In the genomic region with DNA sequence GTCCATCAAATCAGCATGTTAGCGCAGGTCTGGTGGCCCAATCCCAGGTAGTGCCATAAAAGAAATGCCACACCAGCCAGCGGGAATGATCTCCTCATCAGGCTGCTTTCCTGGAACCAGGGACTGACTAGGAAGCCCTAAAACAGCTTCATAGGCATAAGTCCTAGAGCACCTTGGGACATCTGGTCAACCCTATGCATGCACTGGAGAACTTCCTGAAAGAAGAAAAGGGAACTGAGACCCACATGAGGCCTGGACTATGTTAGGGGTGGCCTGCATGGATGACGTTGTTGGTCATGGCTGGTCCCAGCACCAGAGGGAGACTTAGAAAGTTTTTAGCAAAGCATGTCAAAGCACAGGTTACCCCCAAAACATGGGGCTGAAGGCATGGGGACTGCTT, we compare ENCODE assay signal across 12 cellular contexts. TPM values are rescaled to one million over a fixed set of nuclear protein-coding genes. Genes with fewer than 3 reads are reported as not detected.
DNase-seq lines count a peak whose midpoint lies in the region; ATAC-seq lines count a peak whose summit lies in the region.
"Had no signal": no experiment of that assay in that cellular context is flagged by ENCODE, and none has a peak within 500 bp of the region (broad histone marks: within the 10 kb centered on the region; RNA-seq: fewer than 3 reads in every experiment).

No MANE protein-coding gene starts in this region.

- CTCF ChIA-PET in activated CD8-positive, alpha-beta T cell treated with anti-CD3 and anti-CD28 coated beads, Interleukin-2, amount 10 ng/mL, durations not matched to agents 7 days and 5 days (lab: Charles Lee) = interaction anchor here (1.2 kb wide), 1 partner anchor 163 kb away, joined by 3 read pairs; no protein-coding TSS in a partner anchor
- CTCF ChIA-PET in activated CD8-positive, alpha-beta memory T cell treated with anti-CD3 and anti-CD28 coated beads, Interleukin-2, amount 10 ng/mL, durations not matched to agents 7 days and 5 days (lab: Charles Lee) = no interaction called here

- POLR2A ChIA-PET in activated CD8-positive, alpha-beta T cell treated with anti-CD3 and anti-CD28 coated beads, Interleukin-2, amount 10 ng/mL, durations not matched to agents 7 days and 5 days (lab: Charles Lee) = no interaction called here

- no peaks in the 10 kb centered on the region for H3K36me3 Mint-ChIP-seq in activated CD8-positive, alpha-beta T cell treated with anti-CD3 and anti-CD28 coated beads, Interleukin-2, amount 10 ng/mL, durations not matched to agents 7 days and 5 days (ENCODE audit: low read depth)
- no peaks in the 10 kb centered on the region for H3K36me3 Mint-ChIP-seq in activated CD8-positive, alpha-beta memory T cell treated with anti-CD3 and anti-CD28 coated beads, Interleukin-2, amount 10 ng/mL, durations not matched to agents 7 days and 5 days

- H3K4me3 Mint-ChIP-seq in activated CD8-positive, alpha-beta T cell treated with anti-CD3 and anti-CD28 coated beads, Interleukin-2, amount 10 ng/mL, durations not matched to agents 7 days and 5 days = no peak overlapping the region
- H3K4me3 Mint-ChIP-seq in activated CD8-positive, alpha-beta memory T cell treated with anti-CD3 and anti-CD28 coated beads, Interleukin-2, amount 10 ng/mL, durations not matched to agents 7 days and 5 days = no peak overlapping the region

- ATAC-seq in GM19351 (IDR thresholded peaks at IDR 0.05; ENCODE audit: unreplicated experiment) (peak; percentile 97), HG03103 (IDR thresholded peaks at IDR 0.05; ENCODE audit: low read depth, unreplicated experiment) (peak; percentile 88), GM18519 (IDR thresholded peaks at IDR 0.05; ENCODE audit: low FRiP score, unreplicated experiment) (no peak)
- no peak for ATAC-seq in activated CD8-positive, alpha-beta T cell treated with anti-CD3 and anti-CD28 coated beads, Interleukin-2, amount 10 ng/mL, durations not matched to agents 7 days and 5 days
- no peak for ATAC-seq in activated CD8-positive, alpha-beta memory T cell treated with anti-CD3 and anti-CD28 coated beads, Interleukin-2, amount 10 ng/mL, durations not matched to agents 7 days and 5 days

- H3K27ac Mint-ChIP-seq in activated CD8-positive, alpha-beta T cell treated with anti-CD3 and anti-CD28 coated beads, Interleukin-2, amount 10 ng/mL, durations not matched to agents 7 days and 5 days = no peak overlapping the region
- H3K27ac Mint-ChIP-seq in activated CD8-positive, alpha-beta memory T cell treated with anti-CD3 and anti-CD28 coated beads, Interleukin-2, amount 10 ng/mL, durations not matched to agents 7 days and 5 days = no peak overlapping the region

- H3K4me1 Mint-ChIP-seq in activated CD8-positive, alpha-beta T cell treated with anti-CD3 and anti-CD28 coated beads, Interleukin-2, amount 10 ng/mL, durations not matched to agents 7 days and 5 days (ENCODE audit: low read depth) = peaks cover 4% of the 10 kb centered on the region
- H3K4me1 Mint-ChIP-seq in activated CD8-positive, alpha-beta memory T cell treated with anti-CD3 and anti-CD28 coated beads, Interleukin-2, amount 10 ng/mL, durations not matched to agents 7 days and 5 days = no peaks in the 10 kb centered on the region

- H3K27me3 Mint-ChIP-seq in activated CD8-positive, alpha-beta T cell treated with anti-CD3 and anti-CD28 coated beads, Interleukin-2, amount 10 ng/mL, durations not matched to agents 7 days and 5 days (ENCODE audit: low read depth) = peaks cover 36% of the 10 kb centered on the region
- peaks cover 54% of the 10 kb centered on the region for H3K27me3 Mint-ChIP-seq in activated CD8-positive, alpha-beta memory T cell treated with anti-CD3 and anti-CD28 coated beads, Interleukin-2, amount 10 ng/mL, durations not matched to agents 7 days and 5 days

- no peaks in the 10 kb centered on the region for H3K9me3 Mint-ChIP-seq in activated CD8-positive, alpha-beta T cell treated with anti-CD3 and anti-CD28 coated beads, Interleukin-2, amount 10 ng/mL, durations not matched to agents 7 days and 5 days (ENCODE audit: insufficient read depth)
- H3K9me3 Mint-ChIP-seq in activated CD8-positive, alpha-beta memory T cell treated with anti-CD3 and anti-CD28 coated beads, Interleukin-2, amount 10 ng/mL, durations not matched to agents 7 days and 5 days (ENCODE audit: low read depth) = no peaks in the 10 kb centered on the region

- DNase-seq in CD1c-positive myeloid dendritic cell (ENCODE audit: extremely low spot score) (peak; percentile 84), OCI-M1 (lab: John Stamatoyannopoulos, UW) (peak; percentile 22)
- DNase-seq in activated CD4-positive, alpha-beta T cell treated with anti-CD3 and anti-CD28 coated beads for 4 hours = no peak
- no peak for DNase-seq in activated CD8-positive, alpha-beta T cell treated with anti-CD3 and anti-CD28 coated beads, Interleukin-2, amount 10 ng/mL, durations not matched to agents 7 days and 5 days
- no peak for DNase-seq in activated CD8-positive, alpha-beta memory T cell treated with anti-CD3 and anti-CD28 coated beads, Interleukin-2, amount 10 ng/mL, durations not matched to agents 7 days and 5 days
- DNase-seq: activated T-cell treated with anti-CD3 and anti-CD28 coated beads for 4 hours; glutamatergic neuron; stimulated activated CD4-positive, alpha-beta T cell treated with anti-CD3 and anti-CD28 coated beads, Interleukin-15, amount 100 ng/mL, for 24 hours had no signal

RNA-seq across cellular contexts. Expression of a gene that starts 7.6 kb away (rescaled TPM):
- not detected for total RNA-seq in activated CD8-positive, alpha-beta T cell treated with anti-CD3 and anti-CD28 coated beads, Interleukin-2, amount 10 ng/mL, durations not matched to agents 7 days and 5 days
- total RNA-seq in activated CD8-positive, alpha-beta memory T cell treated with anti-CD3 and anti-CD28 coated beads, Interleukin-2, amount 10 ng/mL, durations not matched to agents 7 days and 5 days = not detected
- total RNA-seq: subcutaneous adipose tissue had no signal

RNA-seq across cellular contexts. Expression of a gene that starts 15.8 kb away (rescaled TPM):
- not detected for total RNA-seq in activated CD8-positive, alpha-beta T cell treated with anti-CD3 and anti-CD28 coated beads, Interleukin-2, amount 10 ng/mL, durations not matched to agents 7 days and 5 days
- not detected for total RNA-seq in activated CD8-positive, alpha-beta memory T cell treated with anti-CD3 and anti-CD28 coated beads, Interleukin-2, amount 10 ng/mL, durations not matched to agents 7 days and 5 days
- total RNA-seq: subcutaneous adipose tissue had no signal

Comparison
In these comparisons a context has a peak if more than half of its experiments do, and no peak if none do; other contexts are left out.
1. DNase-seq: peak in CD1c-positive myeloid dendritic cell (single experiment) and OCI-M1 (single experiment); none in activated CD4-positive, alpha-beta T cell treated with anti-CD3 and anti-CD28 coated beads for 4 hours (0 of 2), activated CD8-positive, alpha-beta T cell treated with anti-CD3 and anti-CD28 coated beads, Interleukin-2, amount 10 ng/mL, durations not matched to agents 7 days and 5 days (single experiment) and activated CD8-positive, alpha-beta memory T cell treated with anti-CD3 and anti-CD28 coated beads, Interleukin-2, amount 10 ng/mL, durations not matched to agents 7 days and 5 days (single experiment).
2. ATAC-seq: peak in GM19351 (single experiment) and HG03103 (single experiment); none in GM18519 (single experiment), activated CD8-positive, alpha-beta T cell treated with anti-CD3 and anti-CD28 coated beads, Interleukin-2, amount 10 ng/mL, durations not matched to agents 7 days and 5 days (single experiment) and activated CD8-positive, alpha-beta memory T cell treated with anti-CD3 and anti-CD28 coated beads, Interleukin-2, amount 10 ng/mL, durations not matched to agents 7 days and 5 days (single experiment).